In genomic region chr18:10090668-10091067, GRCh38 we compare ENCODE assay signal across 29 cellular contexts.
"Had no signal": no experiment of that assay in that cellular context is flagged by ENCODE, and none has a peak within 500 bp of the region (broad histone marks: within the 10 kb centered on the region; RNA-seq: fewer than 3 reads in every experiment).

No MANE protein-coding gene starts in this region.

- H3K27me3 Mint-ChIP-seq: stimulated activated naive CD8-positive, alpha-beta T cell treated with anti-CD3 and anti-CD28 coated beads, Interleukin-15, Interleukin-2, amounts not matched to agents 100 ng/mL and 50 ng/mL, for 24 hours had no signal

- H3K4me3 Mint-ChIP-seq: naive thymus-derived CD8-positive, alpha-beta T cell; nephron; neural crest cell; stimulated activated effector memory CD8-positive, alpha-beta T cell treated with anti-CD3 and anti-CD28 coated beads, Interleukin-12 subunit alpha, Interleukin-12 subunit beta, amount 100 ng/mL, for 72 hours; stimulated activated naive CD8-positive, alpha-beta T cell treated with anti-CD3 and anti-CD28 coated beads, Interleukin-15, Interleukin-2, amounts not matched to agents 100 ng/mL and 50 ng/mL, for 24 hours had no signal

- DNase-seq: hippocampal formation; kidney glomerular epithelial cell; left cardiac atrium; left ventricle myocardium superior; lower lobe of right lung; mammary epithelial cell; mesendoderm; naive thymus-derived CD8-positive, alpha-beta T cell; nucleus accumbens; pancreas; posterior cingulate gyrus; retina; right cardiac atrium; sigmoid colon; small intestine; spleen; stimulated activated CD4-positive, alpha-beta T cell treated with anti-CD3 and anti-CD28 coated beads, Interleukin-4, amount 100 ng/mL, for 24 hours; stimulated activated naive CD4-positive, alpha-beta T cell; tibial artery; trophoblast cell; upper lobe of right lung had no signal

- H3K9me3 Mint-ChIP-seq: naive thymus-derived CD8-positive, alpha-beta T cell; nephron; neural crest cell; stimulated activated effector memory CD8-positive, alpha-beta T cell treated with anti-CD3 and anti-CD28 coated beads, Interleukin-12 subunit alpha, Interleukin-12 subunit beta, amount 100 ng/mL, for 72 hours; stimulated activated naive CD8-positive, alpha-beta T cell treated with anti-CD3 and anti-CD28 coated beads, Interleukin-15, Interleukin-2, amounts not matched to agents 100 ng/mL and 50 ng/mL, for 24 hours had no signal

- H3K4me1 ChIP-seq: lower lobe of right lung, prostate gland, sigmoid colon, spleen, tibial artery, upper lobe of right lung had no signal

- H3K27me3 ChIP-seq: pancreas, sigmoid colon, spleen, suprapubic skin, tibial artery, upper lobe of right lung had no signal

- H3K36me3 Mint-ChIP-seq: naive thymus-derived CD8-positive, alpha-beta T cell; stimulated activated effector memory CD8-positive, alpha-beta T cell treated with anti-CD3 and anti-CD28 coated beads, Interleukin-12 subunit alpha, Interleukin-12 subunit beta, amount 100 ng/mL, for 72 hours had no signal

- ATAC-seq: left cardiac atrium; left lobe of liver; left ventricle myocardium superior; lower lobe of right lung; naive thymus-derived CD8-positive, alpha-beta T cell; pancreas; right cardiac atrium; stimulated activated effector memory CD8-positive, alpha-beta T cell treated with anti-CD3 and anti-CD28 coated beads, Interleukin-12 subunit alpha, Interleukin-12 subunit beta, amount 100 ng/mL, for 72 hours; upper lobe of right lung had no signal

- H3K9me3 ChIP-seq: lower lobe of right lung, pancreas, prostate gland, sigmoid colon, spleen, suprapubic skin, thoracic aorta, tibial artery, upper lobe of right lung had no signal

- H3K27ac ChIP-seq: lower lobe of right lung, pancreas, prostate gland, sigmoid colon, spleen, suprapubic skin, thoracic aorta, tibial artery, upper lobe of right lung had no signal

- H3K4me1 Mint-ChIP-seq: naive thymus-derived CD8-positive, alpha-beta T cell; stimulated activated effector memory CD8-positive, alpha-beta T cell treated with anti-CD3 and anti-CD28 coated beads, Interleukin-12 subunit alpha, Interleukin-12 subunit beta, amount 100 ng/mL, for 72 hours had no signal

- H3K4me3 ChIP-seq: lower lobe of right lung, pancreas, prostate gland, sigmoid colon, spleen, suprapubic skin, thoracic aorta, tibial artery, upper lobe of right lung had no signal

- H3K36me3 ChIP-seq: lower lobe of right lung, pancreas, prostate gland, sigmoid colon, spleen, suprapubic skin, thoracic aorta, tibial artery, upper lobe of right lung had no signal

- H3K27ac Mint-ChIP-seq: naive thymus-derived CD8-positive, alpha-beta T cell; nephron; stimulated activated effector memory CD8-positive, alpha-beta T cell treated with anti-CD3 and anti-CD28 coated beads, Interleukin-12 subunit alpha, Interleukin-12 subunit beta, amount 100 ng/mL, for 72 hours; stimulated activated naive CD8-positive, alpha-beta T cell treated with anti-CD3 and anti-CD28 coated beads, Interleukin-15, Interleukin-2, amounts not matched to agents 100 ng/mL and 50 ng/mL, for 24 hours had no signal
